19 cellular contexts compared by ENCODE assay signal in the genomic region with DNA sequence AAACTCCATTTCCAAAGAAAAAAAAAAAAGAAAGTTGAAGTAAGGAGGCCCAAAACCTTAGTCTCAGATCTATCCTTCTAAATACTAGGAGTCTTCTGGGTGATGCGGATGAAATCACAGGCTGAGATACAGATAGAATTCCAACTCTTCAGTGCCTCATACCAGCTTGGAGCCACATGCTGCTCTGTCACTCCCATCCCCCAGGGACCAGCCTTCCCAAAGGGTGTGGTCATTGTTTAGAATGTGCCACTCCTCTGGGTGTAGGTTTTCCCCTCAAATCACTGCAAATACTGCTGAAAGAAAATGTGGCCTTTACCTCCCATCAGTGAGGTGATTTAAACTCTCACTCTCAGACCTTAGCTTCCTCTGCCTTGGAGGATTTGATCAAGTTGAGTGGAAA.
A peak's percentile ranks its signal among the peaks of the same experiment; 100 is the strongest.
DNase-seq lines count a peak whose midpoint lies in the region; ATAC-seq and TF ChIP-seq lines count a peak whose summit lies in the region.
"Had no signal": no experiment of that assay in that cellular context is flagged by ENCODE, and none has a peak within 500 bp of the region (broad histone marks: within the 10 kb centered on the region; RNA-seq: fewer than 3 reads in every experiment).

No MANE protein-coding gene starts in this region.

- H3K27ac Mint-ChIP-seq in Caco-2 (ENCODE audit: unreplicated experiment): peak overlapping the region; percentile 95
- H3K27ac Mint-ChIP-seq in WTC11: no peak overlapping the region
- H3K27ac Mint-ChIP-seq: activated CD8-positive, alpha-beta T cell treated with anti-CD3 and anti-CD28 coated beads, Interleukin-2, amount 10 ng/mL, durations not matched to agents 7 days and 5 days; activated naive CD8-positive, alpha-beta T cell treated with anti-CD3 and anti-CD28 coated beads for 36 hours; activated T-cell treated with anti-CD3 and anti-CD28 coated beads, Interleukin-2, amount 50 U/mL, for 72 hours had no signal

- H3K27me3 Mint-ChIP-seq in Caco-2 (ENCODE audit: insufficient read depth, unreplicated experiment): no peaks in the 10 kb centered on the region
- no peaks in the 10 kb centered on the region for H3K27me3 Mint-ChIP-seq in WTC11 (ENCODE audit: low read depth)
- H3K27me3 Mint-ChIP-seq: activated naive CD8-positive, alpha-beta T cell treated with anti-CD3 and anti-CD28 coated beads for 36 hours had no signal

- no peaks in the 10 kb centered on the region for H3K9me3 Mint-ChIP-seq in Caco-2 (ENCODE audit: unreplicated experiment)
- no peaks in the 10 kb centered on the region for H3K9me3 Mint-ChIP-seq in WTC11
- H3K9me3 Mint-ChIP-seq: activated naive CD8-positive, alpha-beta T cell treated with anti-CD3 and anti-CD28 coated beads for 36 hours; naive thymus-derived CD4-positive, alpha-beta T cell had no signal

- H3K36me3 ChIP-seq in Caco-2 (ENCODE audit: control insufficient read depth, insufficient read depth, low read length) (no peaks in the 10 kb centered on the region), HEK293 (ENCODE audit: control insufficient read depth in 2 of 2, insufficient read depth in 1 of 2, low read length in 2 of 2) (no peaks in the 10 kb centered on the region)
- H3K36me3 ChIP-seq: heart right ventricle, lower lobe of right lung, pancreas, SJSA1 had no signal

- POLR2A ChIA-PET in Caco-2 (lab: Charles Lee) (no interaction called here), HEK293 (lab: Yijun Ruan, JAX) (no interaction called here), WTC11 (lab: Charles Lee) (interaction anchor here (0.7 kb wide), 1 partner anchor 29 kb away, joined by 4 read pairs; no protein-coding TSS in a partner anchor)

- peaks cover 24% of the 10 kb centered on the region for H3K4me1 Mint-ChIP-seq in Caco-2 (ENCODE audit: low read depth, unreplicated experiment)
- H3K4me1 Mint-ChIP-seq in WTC11: peaks cover 29% of the 10 kb centered on the region
- H3K4me1 Mint-ChIP-seq: activated naive CD8-positive, alpha-beta T cell treated with anti-CD3 and anti-CD28 coated beads for 36 hours had no signal

- intact Hi-C loops in Caco-2 (cut with micrococcal nuclease; ENCODE audit: unreplicated experiment): loop anchor here (10.0 kb wide), 3 partner anchors 181 to 271 kb away; a partner anchor contains a TSS

- H3K36me3 Mint-ChIP-seq in Caco-2 (ENCODE audit: insufficient read depth, unreplicated experiment): no peaks in the 10 kb centered on the region
- H3K36me3 Mint-ChIP-seq in WTC11: no peaks in the 10 kb centered on the region
- H3K36me3 Mint-ChIP-seq: activated naive CD8-positive, alpha-beta T cell treated with anti-CD3 and anti-CD28 coated beads for 36 hours had no signal

- H3K27me3 ChIP-seq in Caco-2 (replicated peaks; ENCODE audit: control insufficient read depth, insufficient read depth, low read length): no peaks in the 10 kb centered on the region
- H3K27me3 ChIP-seq: heart right ventricle, pancreas, SJSA1 had no signal

- H3K4me3 Mint-ChIP-seq in Caco-2 (ENCODE audit: unreplicated experiment): peak overlapping the region; percentile 9
- H3K4me3 Mint-ChIP-seq in WTC11: no peak overlapping the region
- H3K4me3 Mint-ChIP-seq: activated CD8-positive, alpha-beta T cell treated with anti-CD3 and anti-CD28 coated beads, Interleukin-2, amount 10 ng/mL, durations not matched to agents 7 days and 5 days; activated naive CD8-positive, alpha-beta T cell treated with anti-CD3 and anti-CD28 coated beads for 36 hours; activated T-cell treated with anti-CD3 and anti-CD28 coated beads, Interleukin-2, amount 50 U/mL, for 72 hours; naive thymus-derived CD4-positive, alpha-beta T cell had no signal

- H3K9me3 ChIP-seq in Caco-2 (no peaks in the 10 kb centered on the region), HEK293 (ENCODE audit: control insufficient read depth, insufficient read depth, low read depth, low read length) (no peaks in the 10 kb centered on the region)
- H3K9me3 ChIP-seq: heart right ventricle, lower lobe of right lung, pancreas, SJSA1 had no signal

- peaks cover 55% of the 10 kb centered on the region for H3K4me1 ChIP-seq in Caco-2
- H3K4me1 ChIP-seq in HEK293 (ENCODE audit: control insufficient read depth, insufficient read depth, low read length): no peaks in the 10 kb centered on the region
- H3K4me1 ChIP-seq: lower lobe of right lung had no signal

- DNase-seq in Caco-2 (peak; percentile 42 to 76), RPMI7951 (ENCODE audit: low read depth) (peak; percentile 27), foreskin fibroblast (peak; percentile 27 to 68), WTC11 (ENCODE audit: low spot score) (no peak), NCI-H345 (lab: John Stamatoyannopoulos, UW) (no peak), OCI-M2 (lab: John Stamatoyannopoulos, UW; ENCODE audit: unreplicated experiment) (no peak)
- no peak for DNase-seq in stimulated activated naive CD4-positive, alpha-beta T cell treated with Interleukin-2 at 50 U/mL for 16 hours (lab: John Stamatoyannopoulos, UW)
- DNase-seq: activated CD8-positive, alpha-beta T cell treated with anti-CD3 and anti-CD28 coated beads, Interleukin-2, amount 10 ng/mL, durations not matched to agents 7 days and 5 days; activated naive CD8-positive, alpha-beta T cell treated with anti-CD3 and anti-CD28 coated beads for 36 hours; activated T-cell treated with anti-CD3 and anti-CD28 coated beads, Interleukin-2, amount 50 U/mL, for 72 hours; heart right ventricle; lower lobe of right lung; naive thymus-derived CD4-positive, alpha-beta T cell; NCI-H1436; pancreas; stimulated activated CD4-positive, alpha-beta T cell treated with anti-CD3 and anti-CD28 coated beads, Interleukin-1b, Interleukin-23, amount 100 ng/mL, for 48 hours had no signal

- no peak for ATAC-seq in WTC11
- ATAC-seq: activated CD8-positive, alpha-beta T cell treated with anti-CD3 and anti-CD28 coated beads, Interleukin-2, amount 10 ng/mL, durations not matched to agents 7 days and 5 days; esophagus mucosa; heart right ventricle; lower lobe of right lung; naive thymus-derived CD4-positive, alpha-beta T cell; pancreas had no signal

- CTCF ChIA-PET in Caco-2 (lab: Charles Lee): no interaction called here
- CTCF ChIA-PET in HEK293 (lab: Yijun Ruan, JAX): interaction anchor here (0.6 kb wide), 1 partner anchor 37 kb away, joined by 5 read pairs; no protein-coding TSS in a partner anchor
- CTCF ChIA-PET in WTC11 (lab: Charles Lee): no interaction called here

- H3K27ac ChIP-seq in HEK293 (ENCODE audit: extremely low read depth, low read depth, low read length): no peak overlapping the region
- H3K27ac ChIP-seq: heart right ventricle, lower lobe of right lung, pancreas, SJSA1 had no signal

- TF ChIP-seq CTCF in Caco-2 (IDR thresholded peaks at IDR 0.05; ENCODE audit: insufficient read depth in 1 of 2, low read depth in 1 of 2, low read length in 1 of 2, severe bottlenecking in 1 of 2, unreplicated experiment in 1 of 2): no peak
- TF ChIP-seq CTCF in HEK293 (tag by site-specific recombination; IDR thresholded peaks at IDR 0.05): no peak
- no peak for TF ChIP-seq CTCF in foreskin fibroblast (IDR thresholded peaks at IDR 0.05; ENCODE audit: low read depth, low read length)
- TF ChIP-seq CTCF in WTC11 (IDR thresholded peaks at IDR 0.05): no peak

- no peak overlapping the region for H3K4me3 ChIP-seq in Caco-2 (ENCODE audit: low read depth, low read length)
- H3K4me3 ChIP-seq in HEK293 (ENCODE audit: low read depth, low read length): no peak overlapping the region
- H3K4me3 ChIP-seq in foreskin fibroblast (ENCODE audit: low read depth in 1 of 2, low read length in 2 of 2): no peak overlapping the region
- H3K4me3 ChIP-seq: heart right ventricle, lower lobe of right lung, pancreas, SJSA1 had no signal

- no TSS peak for BruUV-seq in Caco-2 (replicated peaks; lab: Mats Ljungman, UMichigan)

TF ChIP-seq in HEK293, 187 proteins besides CTCF, POLR2A, EP300 and RAD21 (continues in another document):
- no peak for TF ChIP-seq ZBTB21 (tag by site-specific recombination; IDR thresholded peaks at IDR 0.05)
- TF ChIP-seq, protein P1, sequence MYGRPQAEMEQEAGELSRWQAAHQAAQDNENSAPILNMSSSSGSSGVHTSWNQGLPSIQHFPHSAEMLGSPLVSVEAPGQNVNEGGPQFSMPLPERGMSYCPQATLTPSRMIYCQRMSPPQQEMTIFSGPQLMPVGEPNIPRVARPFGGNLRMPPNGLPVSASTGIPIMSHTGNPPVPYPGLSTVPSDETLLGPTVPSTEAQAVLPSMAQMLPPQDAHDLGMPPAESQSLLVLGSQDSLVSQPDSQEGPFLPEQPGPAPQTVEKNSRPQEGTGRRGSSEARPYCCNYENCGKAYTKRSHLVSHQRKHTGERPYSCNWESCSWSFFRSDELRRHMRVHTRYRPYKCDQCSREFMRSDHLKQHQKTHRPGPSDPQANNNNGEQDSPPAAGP (tag by site-specific recombination; IDR thresholded peaks at IDR 0.05): peak; percentile 58; the same call in 1 of the 2 replicates
- TF ChIP-seq, protein P2, sequence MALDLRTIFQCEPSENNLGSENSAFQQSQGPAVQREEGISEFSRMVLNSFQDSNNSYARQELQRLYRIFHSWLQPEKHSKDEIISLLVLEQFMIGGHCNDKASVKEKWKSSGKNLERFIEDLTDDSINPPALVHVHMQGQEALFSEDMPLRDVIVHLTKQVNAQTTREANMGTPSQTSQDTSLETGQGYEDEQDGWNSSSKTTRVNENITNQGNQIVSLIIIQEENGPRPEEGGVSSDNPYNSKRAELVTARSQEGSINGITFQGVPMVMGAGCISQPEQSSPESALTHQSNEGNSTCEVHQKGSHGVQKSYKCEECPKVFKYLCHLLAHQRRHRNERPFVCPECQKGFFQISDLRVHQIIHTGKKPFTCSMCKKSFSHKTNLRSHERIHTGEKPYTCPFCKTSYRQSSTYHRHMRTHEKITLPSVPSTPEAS (tag by site-specific recombination; IDR thresholded peaks at IDR 0.05): no peak

TF ChIP-seq in WTC11, 78 proteins besides CTCF, POLR2A, EP300 and RAD21:
- TF ChIP-seq ZBTB21 (CRISPR knock-in tag; IDR thresholded peaks at IDR 0.05; ENCODE audit: borderline replicate concordance) (no peak), SMAD3 (CRISPR knock-in tag; IDR thresholded peaks at IDR 0.05; ENCODE audit: borderline replicate concordance) (no peak)

Comparison
In these comparisons a context has a peak if more than half of its experiments do, and no peak if none do; other contexts are left out.
1. DNase-seq: peak in Caco-2 (2 of 2), RPMI7951 (single experiment) and foreskin fibroblast (2 of 2); none in WTC11 (single experiment), stimulated activated naive CD4-positive, alpha-beta T cell treated with Interleukin-2 at 50 U/mL for 16 hours (single experiment), NCI-H345 (single experiment) and OCI-M2 (single experiment).